In the genomic region with DNA sequence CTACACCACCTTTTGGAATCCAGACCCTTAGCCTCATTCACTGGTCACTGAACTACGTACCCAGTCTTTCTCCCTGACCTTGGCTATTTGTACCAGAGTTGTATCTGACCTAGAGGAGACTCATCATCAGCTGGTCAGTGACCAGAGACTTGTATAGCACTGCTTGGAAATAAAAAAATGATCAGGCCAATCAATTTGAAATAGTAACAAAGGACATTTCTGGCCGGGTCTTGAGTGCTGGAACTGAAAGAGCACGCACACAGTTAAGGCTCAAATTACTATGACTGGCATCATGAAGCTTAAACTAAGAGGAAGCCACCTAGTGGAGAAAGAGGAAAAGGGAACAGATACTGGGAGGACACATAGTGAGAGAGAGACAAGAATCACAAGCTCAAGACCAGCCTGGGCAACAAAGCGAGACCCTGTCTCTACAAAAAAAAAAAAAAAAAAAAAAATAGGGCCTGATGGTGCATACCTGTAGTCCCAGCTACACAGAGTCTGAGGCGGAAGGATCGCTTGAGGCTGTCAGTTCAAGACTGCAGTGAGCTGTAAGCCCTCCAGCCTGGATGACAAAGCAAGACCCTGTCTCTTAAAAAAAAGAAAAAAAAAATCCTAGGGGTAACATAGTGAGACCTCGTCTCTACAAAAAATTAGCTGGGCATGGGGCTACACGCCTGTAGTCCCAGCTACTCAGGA, we compare ENCODE assay signal across 8 cellular contexts. TPM values are rescaled to one million over a fixed set of nuclear protein-coding genes. Genes with fewer than 3 reads are reported as not detected.
DNase-seq lines count a peak whose midpoint lies in the region; ATAC-seq and TF ChIP-seq lines count a peak whose summit lies in the region.

No MANE protein-coding gene starts in this region.

- no peaks in the 10 kb centered on the region for H3K79me2 ChIP-seq in ACC112 (ENCODE audit: control insufficient read depth, insufficient read depth, low read length, unreplicated experiment)

- H3K4me3 ChIP-seq in ACC112 (ENCODE audit: low read depth, low read length) (peak overlapping the region; percentile 34), Peyer's patch (no peak overlapping the region), lower lobe of right lung (no peak overlapping the region)
- H3K4me3 ChIP-seq in effector memory CD4-positive, alpha-beta T cell (ENCODE audit: insufficient read depth, low read depth, low read length, poor library complexity, severe bottlenecking) = no peak overlapping the region

- H3K9me3 ChIP-seq in Peyer's patch = no peaks in the 10 kb centered on the region
- H3K9me3 ChIP-seq in lower lobe of right lung = no peaks in the 10 kb centered on the region
- no peaks in the 10 kb centered on the region for H3K9me3 ChIP-seq in effector memory CD4-positive, alpha-beta T cell (ENCODE audit: control insufficient read depth, low read length)

- H3K27ac ChIP-seq in ACC112 (ENCODE audit: low read depth, low read length) = peak overlapping the region; percentile 1; the same call in 1 of the 2 replicates
- no peak overlapping the region for H3K27ac ChIP-seq in Peyer's patch
- H3K27ac ChIP-seq in lower lobe of right lung = no peak overlapping the region
- H3K27ac ChIP-seq in effector memory CD4-positive, alpha-beta T cell (ENCODE audit: insufficient read depth, low read length, poor library complexity, severe bottlenecking) = no peak overlapping the region

- POLR2A ChIA-PET in HEK293T (lab: Yijun Ruan, JAX) = interaction anchor here (0.6 to 1.1 kb wide), 4 partner anchors 11 to 128 kb away, joined by 3 to 11 read pairs (median 5); a partner anchor contains a TSS

- no peak for TF ChIP-seq POLR2A in Peyer's patch (IDR thresholded peaks at IDR 0.05)

- no peaks in the 10 kb centered on the region for H3K36me3 ChIP-seq in ACC112 (ENCODE audit: insufficient read depth, low read length)
- no peaks in the 10 kb centered on the region for H3K36me3 ChIP-seq in Peyer's patch
- no peaks in the 10 kb centered on the region for H3K36me3 ChIP-seq in lower lobe of right lung
- no peaks in the 10 kb centered on the region for H3K36me3 ChIP-seq in effector memory CD4-positive, alpha-beta T cell (ENCODE audit: control insufficient read depth, insufficient read depth, low read length)

- DNase-seq in HEK293T (ENCODE audit: extremely low spot score) (peak; percentile 61), LHCN-M2 (ENCODE audit: low read depth) (peak; percentile 77), Peyer's patch (no peak), dedifferentiated amniotic fluid mesenchymal stem cell (ENCODE audit: extremely low spot score) (peak; percentile 87), lower lobe of right lung (no peak)
- DNase-seq in effector memory CD4-positive, alpha-beta T cell = no peak

- H3K27me3 ChIP-seq in ACC112 (ENCODE audit: insufficient read depth, low read length) (no peaks in the 10 kb centered on the region), Peyer's patch (no peaks in the 10 kb centered on the region), lower lobe of right lung (ENCODE audit: low read depth) (no peaks in the 10 kb centered on the region)
- no peaks in the 10 kb centered on the region for H3K27me3 ChIP-seq in effector memory CD4-positive, alpha-beta T cell (replicated peaks; ENCODE audit: control insufficient read depth, insufficient read depth, low read length, poor library complexity, severe bottlenecking)

- no peak overlapping the region for H2AFZ ChIP-seq in ACC112 (ENCODE audit: low read length, unreplicated experiment)

- ATAC-seq in lower lobe of right lung = peak; percentile 90 to 91

- TF ChIP-seq CTCF in GM12872 (IDR thresholded peaks at IDR 0.05; ENCODE audit: insufficient read depth, low read depth, low read length) (peak; percentile 75), Peyer's patch (IDR thresholded peaks at IDR 0.05) (peak; percentile 33 to 69 (median 64)), lower lobe of right lung (IDR thresholded peaks at IDR 0.05) (peak; percentile 67)

- H3K4me1 ChIP-seq in ACC112 (ENCODE audit: control insufficient read depth, insufficient read depth, low read length, unreplicated experiment) = no peaks in the 10 kb centered on the region
- no peaks in the 10 kb centered on the region for H3K4me1 ChIP-seq in Peyer's patch
- H3K4me1 ChIP-seq in lower lobe of right lung = no peaks in the 10 kb centered on the region
- no peaks in the 10 kb centered on the region for H3K4me1 ChIP-seq in effector memory CD4-positive, alpha-beta T cell (ENCODE audit: control insufficient read depth, insufficient read depth, low read length, poor library complexity, severe bottlenecking)

- intact Hi-C loops in lower lobe of right lung (cut with DNase I) = no loop called here

- CTCF ChIA-PET in HEK293T (lab: Yijun Ruan, JAX) = interaction anchor here (0.6 to 1.4 kb wide), 20 partner anchors 11 to 1771 kb away, joined by 3 to 14 read pairs (median 4); a partner anchor contains a TSS

TF ChIP-seq in HEK293T, 16 proteins besides CTCF, POLR2A, EP300 and RAD21:
- no peak for TF ChIP-seq FOXM1 (IDR thresholded peaks at IDR 0.05; ENCODE audit: borderline replicate concordance)
- TF ChIP-seq FOXK2 (IDR thresholded peaks at IDR 0.05) = no peak
- no peak for TF ChIP-seq CTBP1 (IDR thresholded peaks at IDR 0.05; ENCODE audit: borderline replicate concordance)
- TF ChIP-seq L3MBTL2 (conservative IDR thresholded peaks at IDR 0.05) = no peak
- no peak for TF ChIP-seq TARDBP (IDR thresholded peaks at IDR 0.05)
- TF ChIP-seq, protein P1, sequence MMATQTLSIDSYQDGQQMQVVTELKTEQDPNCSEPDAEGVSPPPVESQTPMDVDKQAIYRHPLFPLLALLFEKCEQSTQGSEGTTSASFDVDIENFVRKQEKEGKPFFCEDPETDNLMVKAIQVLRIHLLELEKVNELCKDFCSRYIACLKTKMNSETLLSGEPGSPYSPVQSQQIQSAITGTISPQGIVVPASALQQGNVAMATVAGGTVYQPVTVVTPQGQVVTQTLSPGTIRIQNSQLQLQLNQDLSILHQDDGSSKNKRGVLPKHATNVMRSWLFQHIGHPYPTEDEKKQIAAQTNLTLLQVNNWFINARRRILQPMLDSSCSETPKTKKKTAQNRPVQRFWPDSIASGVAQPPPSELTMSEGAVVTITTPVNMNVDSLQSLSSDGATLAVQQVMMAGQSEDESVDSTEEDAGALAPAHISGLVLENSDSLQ (IDR thresholded peaks at IDR 0.05) = peak; percentile 72
- TF ChIP-seq ZNF384 (IDR thresholded peaks at IDR 0.05) = no peak

RNA-seq across cellular contexts. Expression of a gene that starts 12.8 kb away (rescaled TPM):
- total RNA-seq in LHCN-M2 (2014; rRNA removed) = 59.2 and 80.4 TPM in 2 replicates
- polyA plus RNA-seq in LHCN-M2 (2012) = 72.1 TPM
- 10 to 100 TPM; 15.7 to 63.7 (median 27.1) TPM for total RNA-seq in Peyer's patch
- 29.5 TPM for total RNA-seq in lower lobe of right lung

Comparison
In these comparisons a context has a peak if more than half of its experiments do, and no peak if none do; other contexts are left out.
1. DNase-seq: peak in HEK293T (single experiment), LHCN-M2 (single experiment) and dedifferentiated amniotic fluid mesenchymal stem cell (single experiment); none in Peyer's patch (0 of 3), lower lobe of right lung (single experiment) and effector memory CD4-positive, alpha-beta T cell (0 of 3).
2. Peak in every context shown above with its lines, with median percentiles within 50 percentile points of each other: CTCF ChIP-seq.